In the genomic region with DNA sequence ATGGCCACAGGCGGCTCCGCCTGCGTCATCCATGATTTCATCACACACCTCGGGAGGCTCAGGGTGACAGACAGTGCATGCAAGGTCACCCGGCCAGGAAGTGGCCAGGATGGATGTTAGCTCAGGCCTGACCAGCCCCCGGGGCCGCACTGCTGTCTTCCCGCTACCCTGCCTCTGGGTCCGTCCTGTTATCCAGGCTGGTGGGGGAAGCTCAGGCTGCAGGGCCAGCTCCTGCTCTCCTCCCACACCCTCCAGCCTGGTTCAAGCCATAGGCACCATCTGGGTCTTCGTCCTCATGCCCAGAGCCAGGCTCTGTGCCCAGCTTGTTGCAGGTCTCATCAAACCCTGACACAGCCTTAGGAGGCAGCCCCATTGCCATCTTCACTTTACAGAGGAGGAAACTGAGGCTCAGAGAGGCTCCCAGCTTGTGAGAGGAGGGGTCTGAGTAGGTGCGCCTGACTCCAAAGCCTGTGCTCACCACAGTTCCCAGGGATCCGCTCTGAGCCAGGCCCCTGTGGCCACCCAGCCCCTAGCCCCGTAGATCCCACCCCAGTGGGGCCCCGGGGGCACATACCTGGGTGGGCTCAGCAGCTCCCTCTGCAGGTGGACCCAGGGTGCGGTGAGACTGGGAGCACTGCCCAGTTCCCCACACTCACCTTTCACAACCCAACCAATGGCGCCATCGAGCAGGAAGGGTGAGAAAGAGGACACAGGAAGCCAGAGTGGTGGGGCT, we compare ENCODE assay signal across 1 cellular context.
TF ChIP-seq lines count a peak whose summit lies in the region.

No MANE protein-coding gene starts in this region.

TF ChIP-seq in K562, 482 proteins besides CTCF, POLR2A, EP300 and RAD21 (continued from another document):
- TF ChIP-seq, protein P1, sequence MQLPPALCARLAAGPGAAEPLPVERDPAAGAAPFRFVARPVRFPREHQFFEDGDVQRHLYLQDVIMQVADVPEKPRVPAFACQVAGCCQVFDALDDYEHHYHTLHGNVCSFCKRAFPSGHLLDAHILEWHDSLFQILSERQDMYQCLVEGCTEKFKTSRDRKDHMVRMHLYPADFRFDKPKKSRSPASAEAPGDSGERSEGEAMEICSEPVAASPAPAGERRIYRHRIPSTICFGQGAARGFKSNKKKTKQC (CRISPR knock-in tag; IDR thresholded peaks at IDR 0.05): no peak
- TF ChIP-seq KLF16 (IDR thresholded peaks at IDR 0.05) (no peak), ARHGAP35 (IDR thresholded peaks at IDR 0.05; ENCODE audit: partially characterized antibody) (no peak), TGIF2 (CRISPR knock-in tag; IDR thresholded peaks at IDR 0.05) (no peak)
- TF ChIP-seq, protein P2, sequence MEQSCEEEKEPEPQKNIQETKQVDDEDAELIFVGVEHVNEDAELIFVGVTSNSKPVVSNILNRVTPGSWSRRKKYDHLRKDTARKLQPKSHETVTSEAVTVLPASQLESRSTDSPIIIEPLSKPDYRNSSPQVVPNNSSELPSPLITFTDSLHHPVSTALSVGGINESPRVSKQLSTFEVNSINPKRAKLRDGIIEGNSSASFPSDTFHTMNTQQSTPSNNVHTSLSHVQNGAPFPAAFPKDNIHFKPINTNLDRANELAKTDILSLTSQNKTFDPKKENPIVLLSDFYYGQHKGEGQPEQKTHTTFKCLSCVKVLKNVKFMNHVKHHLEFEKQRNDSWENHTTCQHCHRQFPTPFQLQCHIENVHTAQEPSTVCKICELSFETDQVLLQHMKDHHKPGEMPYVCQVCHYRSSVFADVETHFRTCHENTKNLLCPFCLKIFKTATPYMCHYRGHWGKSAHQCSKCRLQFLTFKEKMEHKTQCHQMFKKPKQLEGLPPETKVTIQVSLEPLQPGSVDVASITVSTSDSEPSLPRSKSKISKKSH (CRISPR knock-in tag; IDR thresholded peaks at IDR 0.05): no peak
